9 cellular contexts compared by ENCODE assay signal in genomic region chr6:501891-502601, GRCh38.
DNase-seq lines count a peak whose midpoint lies in the region; ATAC-seq lines count a peak whose summit lies in the region.
"Had no signal": no experiment of that assay in that cellular context is flagged by ENCODE, and none has a peak within 500 bp of the region (broad histone marks: within the 10 kb centered on the region; RNA-seq: fewer than 3 reads in every experiment).

No MANE protein-coding gene starts in this region.

- peak overlapping the region; percentile 62 for H3K27ac ChIP-seq in BLaER1
- H3K27ac ChIP-seq: thoracic aorta had no signal

- H4K20me1 ChIP-seq in BLaER1, result no peaks in the 10 kb centered on the region

- peaks cover 81% of the 10 kb centered on the region for H3K4me1 ChIP-seq in BLaER1

- no peaks in the 10 kb centered on the region for H3K27me3 ChIP-seq in BLaER1

- peaks cover 8% of the 10 kb centered on the region; the same call in 1 of the 2 replicates for H3K36me3 ChIP-seq in BLaER1
- H3K36me3 ChIP-seq: thoracic aorta had no signal

- H3K9me3 ChIP-seq in BLaER1, result peaks cover 6% of the 10 kb centered on the region; the same call in 1 of the 2 replicates
- H3K9me3 ChIP-seq: thoracic aorta had no signal

- peak; percentile 38 to 56 for DNase-seq in Kasumi-1 (lab: John Stamatoyannopoulos, UW)
- DNase-seq in activated CD8-positive, alpha-beta memory T cell treated with anti-CD3 and anti-CD28 coated beads, Interleukin-2, amount 10 ng/mL, durations not matched to agents 7 days and 5 days, result peak; percentile 85
- DNase-seq in natural killer cell treated with Interleukin-12 subunit alpha and Interleukin-12 subunit beta and Interleukin-15 and Interleukin-18, amount 100 ng/mL, for 72 hours (ENCODE audit: low spot score), result no peak
- no peak for DNase-seq in SK-N-DZ (ENCODE audit: low spot score)
- no peak for DNase-seq in NCI-H2196 treated with DMSO at 0.1 percent for 48 hours (lab: John Stamatoyannopoulos, UW; ENCODE audit: unreplicated experiment)
- DNase-seq in NCI-H2171 (lab: John Stamatoyannopoulos, UW), result no peak

- peaks cover 9% of the 10 kb centered on the region for H3K36me3 Mint-ChIP-seq in activated CD8-positive, alpha-beta memory T cell treated with anti-CD3 and anti-CD28 coated beads, Interleukin-2, amount 10 ng/mL, durations not matched to agents 7 days and 5 days
- H3K36me3 Mint-ChIP-seq in natural killer cell treated with Interleukin-12 subunit alpha and Interleukin-12 subunit beta and Interleukin-15 and Interleukin-18, amount 100 ng/mL, for 72 hours, result peaks cover 9% of the 10 kb centered on the region

- peaks cover 76% of the 10 kb centered on the region for H3K4me1 Mint-ChIP-seq in activated CD8-positive, alpha-beta memory T cell treated with anti-CD3 and anti-CD28 coated beads, Interleukin-2, amount 10 ng/mL, durations not matched to agents 7 days and 5 days
- peaks cover 55 to 80% of the 10 kb centered on the region in 2 donors for H3K4me1 Mint-ChIP-seq in natural killer cell treated with Interleukin-12 subunit alpha and Interleukin-12 subunit beta and Interleukin-15 and Interleukin-18, amount 100 ng/mL, for 72 hours (ENCODE audit: low read depth in 2 of 2)

- no peaks in the 10 kb centered on the region for H3K9me3 Mint-ChIP-seq in activated CD8-positive, alpha-beta memory T cell treated with anti-CD3 and anti-CD28 coated beads, Interleukin-2, amount 10 ng/mL, durations not matched to agents 7 days and 5 days (ENCODE audit: low read depth)
- no peaks in the 10 kb centered on the region for H3K9me3 Mint-ChIP-seq in natural killer cell treated with Interleukin-12 subunit alpha and Interleukin-12 subunit beta and Interleukin-15 and Interleukin-18, amount 100 ng/mL, for 72 hours

- H3K4me2 ChIP-seq in BLaER1, result peak overlapping the region; percentile 96

- no peaks in the 10 kb centered on the region for H3K27me3 Mint-ChIP-seq in activated CD8-positive, alpha-beta memory T cell treated with anti-CD3 and anti-CD28 coated beads, Interleukin-2, amount 10 ng/mL, durations not matched to agents 7 days and 5 days
- H3K27me3 Mint-ChIP-seq in natural killer cell treated with Interleukin-12 subunit alpha and Interleukin-12 subunit beta and Interleukin-15 and Interleukin-18, amount 100 ng/mL, for 72 hours, result no peaks in the 10 kb centered on the region

- H3K9ac ChIP-seq in BLaER1, result peak overlapping the region; percentile 66

- H3K4me3 ChIP-seq in BLaER1, result peak overlapping the region; percentile 61
- H3K4me3 ChIP-seq: thoracic aorta had no signal

- CTCF ChIA-PET in activated CD8-positive, alpha-beta memory T cell treated with anti-CD3 and anti-CD28 coated beads, Interleukin-2, amount 10 ng/mL, durations not matched to agents 7 days and 5 days (lab: Charles Lee), result interaction anchor here (0.7 to 1.9 kb wide), 10 partner anchors 9 to 311 kb away, joined by 3 to 5 read pairs (median 4); partner anchors contain the start of gene IRF4

- peak overlapping the region; percentile 94 for H3K27ac Mint-ChIP-seq in activated CD8-positive, alpha-beta memory T cell treated with anti-CD3 and anti-CD28 coated beads, Interleukin-2, amount 10 ng/mL, durations not matched to agents 7 days and 5 days
- H3K27ac Mint-ChIP-seq in natural killer cell treated with Interleukin-12 subunit alpha and Interleukin-12 subunit beta and Interleukin-15 and Interleukin-18, amount 100 ng/mL, for 72 hours, result peak overlapping the region; percentile 83 to 84

- peak overlapping the region; percentile 81 for H3K4me3 Mint-ChIP-seq in activated CD8-positive, alpha-beta memory T cell treated with anti-CD3 and anti-CD28 coated beads, Interleukin-2, amount 10 ng/mL, durations not matched to agents 7 days and 5 days
- peak overlapping the region; percentile 87 for H3K4me3 Mint-ChIP-seq in natural killer cell treated with Interleukin-12 subunit alpha and Interleukin-12 subunit beta and Interleukin-15 and Interleukin-18, amount 100 ng/mL, for 72 hours

- peak; percentile 64 for ATAC-seq in activated CD8-positive, alpha-beta memory T cell treated with anti-CD3 and anti-CD28 coated beads, Interleukin-2, amount 10 ng/mL, durations not matched to agents 7 days and 5 days
- ATAC-seq in natural killer cell treated with Interleukin-12 subunit alpha and Interleukin-12 subunit beta and Interleukin-15 and Interleukin-18, amount 100 ng/mL, for 72 hours, result peak; percentile 52 to 66
- no peak for ATAC-seq in HG02840 (IDR thresholded peaks at IDR 0.05; ENCODE audit: low FRiP score, unreplicated experiment)

Comparison
In these comparisons a context has a peak if more than half of its experiments do, and no peak if none do; other contexts are left out.
1. DNase-seq: peak in Kasumi-1 (2 of 2) and activated CD8-positive, alpha-beta memory T cell treated with anti-CD3 and anti-CD28 coated beads, Interleukin-2, amount 10 ng/mL, durations not matched to agents 7 days and 5 days (single experiment); none in natural killer cell treated with Interleukin-12 subunit alpha and Interleukin-12 subunit beta and Interleukin-15 and Interleukin-18, amount 100 ng/mL, for 72 hours (single experiment), SK-N-DZ (single experiment), NCI-H2196 treated with DMSO at 0.1 percent for 48 hours (single experiment) and NCI-H2171 (single experiment).